Comparison of ENCODE assay signal across 1 cellular context in genomic region chr3:44805960-44806359, GRCh38.
TF ChIP-seq lines count a peak whose summit lies in the region.

No MANE protein-coding gene starts in this region.

TF ChIP-seq in SK-N-SH treated with all-trans-retinoic acid at 6 μM for 48 hours, 23 proteins besides CTCF, POLR2A, EP300 and RAD21 (continued from another document):
- TF ChIP-seq CREB5 (CRISPR knock-in tag; IDR thresholded peaks at IDR 0.05; ENCODE audit: low read depth) (no peak), ZFP30 (CRISPR knock-in tag; IDR thresholded peaks at IDR 0.05) (no peak), ZNF8 (CRISPR knock-in tag; IDR thresholded peaks at IDR 0.05) (no peak), POU6F1 (CRISPR knock-in tag; IDR thresholded peaks at IDR 0.05; ENCODE audit: borderline replicate concordance, low read depth) (no peak), TOX (CRISPR knock-in tag; IDR thresholded peaks at IDR 0.05; ENCODE audit: borderline replicate concordance) (no peak), ZNF565 (CRISPR knock-in tag; conservative IDR thresholded peaks at IDR 0.05; ENCODE audit: low read depth) (no peak), ZNF70 (CRISPR knock-in tag; IDR thresholded peaks at IDR 0.05) (no peak), TSHZ2 (CRISPR knock-in tag; IDR thresholded peaks at IDR 0.05) (no peak), BACH2 (CRISPR knock-in tag; IDR thresholded peaks at IDR 0.05; ENCODE audit: borderline replicate concordance) (no peak), RARB (CRISPR knock-in tag; IDR thresholded peaks at IDR 0.05) (no peak), ZFP3 (CRISPR knock-in tag; IDR thresholded peaks at IDR 0.05) (no peak), SNAI2 (CRISPR knock-in tag; IDR thresholded peaks at IDR 0.05) (no peak)
